1 cellular context compared by ENCODE assay signal in genomic region chr20:46011631-46012482, GRCh38.
TF ChIP-seq lines count a peak whose summit lies in the region.

No MANE protein-coding gene starts in this region.

TF ChIP-seq in A549, 52 proteins besides CTCF, POLR2A, EP300 and RAD21 (continued from another document):
- TF ChIP-seq HOXB5 (CRISPR knock-in tag; IDR thresholded peaks at IDR 0.05) (no peak), ZNF302 (CRISPR knock-in tag; IDR thresholded peaks at IDR 0.05) (no peak), MAFK (IDR thresholded peaks at IDR 0.05; ENCODE audit: partially characterized antibody) (no peak), FOSL2 (IDR thresholded peaks at IDR 0.05) (no peak), FOSL2 (CRISPR knock-in tag; IDR thresholded peaks at IDR 0.05) (no peak), POLR2AphosphoS2 (conservative IDR thresholded peaks at IDR 0.05; ENCODE audit: low read length) (no peak), ESRRA (IDR thresholded peaks at IDR 0.05; ENCODE audit: borderline replicate concordance, low read length) (no peak), FOXS1 (CRISPR knock-in tag; IDR thresholded peaks at IDR 0.05) (no peak), EHMT2 (IDR thresholded peaks at IDR 0.05; ENCODE audit: low read depth) (no peak), MAX (IDR thresholded peaks at IDR 0.05) (no peak), HDAC2 (IDR thresholded peaks at IDR 0.05) (no peak)
- TF ChIP-seq, protein P1, sequence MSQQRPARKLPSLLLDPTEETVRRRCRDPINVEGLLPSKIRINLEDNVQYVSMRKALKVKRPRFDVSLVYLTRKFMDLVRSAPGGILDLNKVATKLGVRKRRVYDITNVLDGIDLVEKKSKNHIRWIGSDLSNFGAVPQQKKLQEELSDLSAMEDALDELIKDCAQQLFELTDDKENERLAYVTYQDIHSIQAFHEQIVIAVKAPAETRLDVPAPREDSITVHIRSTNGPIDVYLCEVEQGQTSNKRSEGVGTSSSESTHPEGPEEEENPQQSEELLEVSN (IDR thresholded peaks at IDR 0.05; ENCODE audit: borderline replicate concordance, low read depth), result no peak
